ENCODE assay signal across 24 cellular contexts in genomic region chr21:41758550-41758949, GRCh38. TPM values are rescaled to one million over a fixed set of nuclear protein-coding genes. Genes with fewer than 3 reads are reported as not detected.
DNase-seq lines count a peak whose midpoint lies in the region; ATAC-seq and TF ChIP-seq lines count a peak whose summit lies in the region.
"Had no signal": no experiment of that assay in that cellular context is flagged by ENCODE, and none has a peak within 500 bp of the region (broad histone marks: within the 10 kb centered on the region; RNA-seq: fewer than 3 reads in every experiment).

No MANE protein-coding gene starts in this region.

- H3K27me3 ChIP-seq in GM23248 (replicated peaks; ENCODE audit: insufficient read depth) = no peaks in the 10 kb centered on the region
- no peaks in the 10 kb centered on the region for H3K27me3 ChIP-seq in PC-9 (ENCODE audit: insufficient read depth, low read depth)
- no peaks in the 10 kb centered on the region for H3K27me3 ChIP-seq in mammary epithelial cell (ENCODE audit: insufficient read depth, low read length)

- H4K20me1 ChIP-seq in GM23248 (ENCODE audit: insufficient read depth) (no peaks in the 10 kb centered on the region), PC-9 (ENCODE audit: insufficient read depth) (peaks cover 82% of the 10 kb centered on the region), mammary epithelial cell (ENCODE audit: insufficient read depth, low read length) (peaks cover 17% of the 10 kb centered on the region)

- H3K4me3 ChIP-seq in GM23248 (no peak overlapping the region), PC-9 (peak overlapping the region; percentile 100; the same call in 1 of the 2 replicates), mammary epithelial cell (replicated peaks in 1 of 3; ENCODE audit: insufficient read depth in 1 of 3, low read depth in 2 of 3, low read length in 3 of 3) (no peak overlapping the region)
- H3K4me3 ChIP-seq: coronary artery, lower lobe of right lung, transverse colon had no signal

- ATAC-seq in stimulated activated effector memory CD8-positive, alpha-beta T cell treated with anti-CD3 and anti-CD28 coated beads, Interleukin-12 subunit alpha, Interleukin-12 subunit beta, amount 100 ng/mL, for 72 hours = no peak
- no peak for ATAC-seq in HG02588 (IDR thresholded peaks at IDR 0.05; ENCODE audit: unreplicated experiment)
- ATAC-seq: activated T-cell treated with anti-CD3 and anti-CD28 coated beads, Interleukin-2, amount 50 U/mL, for 4 hours; lower lobe of right lung; sciatic nerve had no signal

- CTCF ChIA-PET in PC-9 (lab: Charles Lee) = no interaction called here
- CTCF ChIA-PET in mammary epithelial cell (lab: Charles Lee; ENCODE audit: low non-redundant PET) = no interaction called here

- WGBS in GM23248 (ENCODE audit: low coverage in 1 of 2, low lambda C conversion rate in 2 of 2, missing lambda C conversion rate in 2 of 2), 2 experiments = 81 to 84% methylated on average over 5 of the region's 5 CpGs
- WGBS in mammary epithelial cell (ENCODE audit: low coverage, missing lambda C conversion rate) = 46% methylated on average over 5 of the region's 5 CpGs

- H3K27ac ChIP-seq in GM23248 (no peak overlapping the region), PC-9 (peak overlapping the region; percentile 99), mammary epithelial cell (ENCODE audit: insufficient read depth, low read depth, low read length) (no peak overlapping the region)
- H3K27ac ChIP-seq: coronary artery, lower lobe of right lung, transverse colon had no signal

- H3K36me3 Mint-ChIP-seq in stimulated activated effector memory CD8-positive, alpha-beta T cell treated with anti-CD3 and anti-CD28 coated beads, Interleukin-12 subunit alpha, Interleukin-12 subunit beta, amount 100 ng/mL, for 72 hours = no peaks in the 10 kb centered on the region
- H3K36me3 Mint-ChIP-seq: activated naive CD4-positive, alpha-beta T cell treated with anti-CD3 and anti-CD28 coated beads, Interleukin-2, amount 10 ng/mL, durations not matched to agents 7 days and 5 days had no signal

- POLR2A ChIA-PET in PC-9 (lab: Charles Lee; ENCODE audit: unreplicated experiment) = interaction anchor here (0.6 to 0.7 kb wide), 2 partner anchors 28 to 80 kb away, joined by 3 read pairs; no protein-coding TSS in a partner anchor

- H3K9me3 ChIP-seq in GM23248 (ENCODE audit: low read depth) (no peaks in the 10 kb centered on the region), PC-9 (ENCODE audit: insufficient read depth, low read depth) (no peaks in the 10 kb centered on the region), mammary epithelial cell (replicated peaks; ENCODE audit: insufficient read depth, low read length) (no peaks in the 10 kb centered on the region)
- H3K9me3 ChIP-seq: lower lobe of right lung, transverse colon had no signal

- BruUV-seq in PC-9 (replicated peaks; lab: Mats Ljungman, UMichigan) = no TSS peak
- no TSS peak for BruUV-seq in mammary epithelial cell (replicated peaks; lab: Mats Ljungman, UMichigan)

- H3K79me2 ChIP-seq in GM23248 (ENCODE audit: insufficient read depth) (no peaks in the 10 kb centered on the region), PC-9 (ENCODE audit: low read depth) (peaks cover 99% of the 10 kb centered on the region), mammary epithelial cell (ENCODE audit: insufficient read depth, low read length) (peaks cover 98% of the 10 kb centered on the region)

- H3K9ac ChIP-seq in GM23248 = no peak overlapping the region
- H3K9ac ChIP-seq in mammary epithelial cell (ENCODE audit: insufficient read depth, low read length) = no peak overlapping the region

- intact Hi-C loops in PC-9 (cut with micrococcal nuclease; ENCODE audit: unreplicated experiment) (loop anchor here (2.0 kb wide), 2 partner anchors 32 to 124 kb away; no protein-coding TSS in a partner anchor), mammary epithelial cell (cut with micrococcal nuclease) (no loop called here)

- H2AFZ ChIP-seq in GM23248 (no peak overlapping the region), PC-9 (no peak overlapping the region), mammary epithelial cell (ENCODE audit: low read depth, low read length) (no peak overlapping the region)

- H3K4me2 ChIP-seq in GM23248 (ENCODE audit: unreplicated experiment) (no peak overlapping the region), PC-9 (peak overlapping the region; percentile 96), mammary epithelial cell (ENCODE audit: insufficient read depth, low read depth, low read length) (no peak overlapping the region)

- in situ Hi-C loops in GM23248 (cut with MboI) = no loop called here
- in situ Hi-C loops in mammary epithelial cell (cut with MboI; ENCODE audit: low sequenced_read_pairs in 2 of 2) = no loop called here

- H3K27ac Mint-ChIP-seq in stimulated activated effector memory CD8-positive, alpha-beta T cell treated with anti-CD3 and anti-CD28 coated beads, Interleukin-12 subunit alpha, Interleukin-12 subunit beta, amount 100 ng/mL, for 72 hours = no peak overlapping the region
- H3K27ac Mint-ChIP-seq: activated naive CD4-positive, alpha-beta T cell treated with anti-CD3 and anti-CD28 coated beads, Interleukin-2, amount 10 ng/mL, durations not matched to agents 7 days and 5 days; CD4-positive, alpha-beta T cell; T-helper 1 cell treated with Interleukin-12 subunit alpha and Interleukin-12 subunit beta and Interleukin-4 antibody, amounts not matched to agents 30 μg/mL and 1 μg/mL, for 36 hours had no signal

- TF ChIP-seq CTCF in PC-9 (conservative IDR thresholded peaks at IDR 0.05) = no peak
- TF ChIP-seq CTCF in mammary epithelial cell (conservative IDR thresholded peaks at IDR 0.05 in 1 of 2, IDR thresholded peaks at IDR 0.05 in 1 of 2; ENCODE audit: extremely low read depth in 1 of 2, insufficient read depth in 1 of 2, low read depth in 1 of 2, low read length in 2 of 2) = no peak

- H3K36me3 ChIP-seq in GM23248 (ENCODE audit: low read depth) = no peaks in the 10 kb centered on the region
- H3K36me3 ChIP-seq in PC-9 (ENCODE audit: low read depth) = peaks cover 54% of the 10 kb centered on the region
- H3K36me3 ChIP-seq in mammary epithelial cell (ENCODE audit: insufficient read depth, low read length) = peaks cover 13% of the 10 kb centered on the region
- H3K36me3 ChIP-seq: transverse colon had no signal

- dilution Hi-C loops in mammary epithelial cell (cut with HindIII; ENCODE audit: low sequenced_read_pairs) = no loop called here

- H3F3A ChIP-seq in GM23248 (ENCODE audit: insufficient read depth) (no peaks in the 10 kb centered on the region), PC-9 (ENCODE audit: insufficient read depth, low read depth) (peaks cover 94% of the 10 kb centered on the region)

- H3K4me1 Mint-ChIP-seq in stimulated activated effector memory CD8-positive, alpha-beta T cell treated with anti-CD3 and anti-CD28 coated beads, Interleukin-12 subunit alpha, Interleukin-12 subunit beta, amount 100 ng/mL, for 72 hours = peaks cover 8% of the 10 kb centered on the region

- DNase-seq in GM23248 = peak; percentile 25
- peak; percentile 74 to 94 for DNase-seq in PC-9
- peak; percentile 61 for DNase-seq in mammary epithelial cell
- DNase-seq in renal cortical epithelial cell (ENCODE audit: low read depth) = peak; percentile 71
- DNase-seq in stimulated activated effector memory CD8-positive, alpha-beta T cell treated with anti-CD3 and anti-CD28 coated beads, Interleukin-12 subunit alpha, Interleukin-12 subunit beta, amount 100 ng/mL, for 72 hours (ENCODE audit: low spot score in 2 of 2) = no peak
- no peak for DNase-seq in AG08396 (ENCODE audit: low spot score)
- DNase-seq in DMS79 (lab: John Stamatoyannopoulos, UW) = no peak
- DNase-seq: activated CD4-positive, alpha-beta T cell treated with anti-CD3 and anti-CD28 coated beads for 4 hours; activated naive CD4-positive, alpha-beta T cell treated with anti-CD3 and anti-CD28 coated beads, Interleukin-2, amount 10 ng/mL, durations not matched to agents 7 days and 5 days; activated T-cell treated with anti-CD3 and anti-CD28 coated beads, Interleukin-2, amount 50 U/mL, for 4 hours; amniotic stem cell; CD4-positive, alpha-beta T cell; GF-D8; H7; islet precursor cell; lower lobe of right lung; NCI-H2081 treated with DMSO at 0.1 percent for 48 hours; OCI-M1; transverse colon had no signal

- no peaks in the 10 kb centered on the region for H3K9me3 Mint-ChIP-seq in stimulated activated effector memory CD8-positive, alpha-beta T cell treated with anti-CD3 and anti-CD28 coated beads, Interleukin-12 subunit alpha, Interleukin-12 subunit beta, amount 100 ng/mL, for 72 hours
- H3K9me3 Mint-ChIP-seq: activated naive CD4-positive, alpha-beta T cell treated with anti-CD3 and anti-CD28 coated beads, Interleukin-2, amount 10 ng/mL, durations not matched to agents 7 days and 5 days; activated T-cell treated with anti-CD3 and anti-CD28 coated beads, Interleukin-2, amount 50 U/mL, for 4 hours; CD4-positive, alpha-beta T cell; neural crest cell; T-helper 1 cell treated with Interleukin-12 subunit alpha and Interleukin-12 subunit beta and Interleukin-4 antibody, amounts not matched to agents 30 μg/mL and 1 μg/mL, for 36 hours had no signal

- H3K4me3 Mint-ChIP-seq in stimulated activated effector memory CD8-positive, alpha-beta T cell treated with anti-CD3 and anti-CD28 coated beads, Interleukin-12 subunit alpha, Interleukin-12 subunit beta, amount 100 ng/mL, for 72 hours = no peak overlapping the region
- H3K4me3 Mint-ChIP-seq: activated naive CD4-positive, alpha-beta T cell treated with anti-CD3 and anti-CD28 coated beads, Interleukin-2, amount 10 ng/mL, durations not matched to agents 7 days and 5 days; activated T-cell treated with anti-CD3 and anti-CD28 coated beads, Interleukin-2, amount 50 U/mL, for 4 hours; CD4-positive, alpha-beta T cell; neural crest cell; T-helper 1 cell treated with Interleukin-12 subunit alpha and Interleukin-12 subunit beta and Interleukin-4 antibody, amounts not matched to agents 30 μg/mL and 1 μg/mL, for 36 hours had no signal

- no peaks in the 10 kb centered on the region for H3K4me1 ChIP-seq in GM23248 (ENCODE audit: insufficient read depth)
- peaks cover 74% of the 10 kb centered on the region for H3K4me1 ChIP-seq in PC-9 (replicated peaks; ENCODE audit: insufficient read depth)
- H3K4me1 ChIP-seq in mammary epithelial cell (ENCODE audit: insufficient read depth, low read length) = peaks cover 87% of the 10 kb centered on the region

- H3K9me2 ChIP-seq in GM23248 (ENCODE audit: insufficient read depth) (no peaks in the 10 kb centered on the region), PC-9 (ENCODE audit: insufficient read depth) (no peaks in the 10 kb centered on the region)

RNA-seq across cellular contexts. Expression of gene RIPK4, which starts 8.3 kb away (rescaled TPM):
- 0.54 and 1.0 TPM in 2 replicates for total RNA-seq in GM23248 (2014; rRNA removed; shearing (Covaris generic))
- polyA plus RNA-seq in GM23248 (2016; fragmentation: Nextera tagmentation; extraction: Ambion mirVana) (0.43 and 0.46 TPM in 2 replicates), mammary epithelial cell (21.0 TPM)
- total RNA-seq in PC-9 (2021) (30.1 and 39.3 TPM in 2 replicates), mammary epithelial cell (10 to 100 TPM; 50.1 to 83.9 TPM), renal cortical epithelial cell (30.6 and 65.1 TPM in 2 replicates)
- 36.0 TPM for polyA minus RNA-seq in mammary epithelial cell
- total RNA-seq: neural crest cell had no signal

Comparison
In these comparisons a context has a peak if more than half of its experiments do, and no peak if none do; other contexts are left out.
1. DNase-seq: peak in GM23248 (single experiment), PC-9 (2 of 2), mammary epithelial cell (single experiment) and renal cortical epithelial cell (single experiment); none in stimulated activated effector memory CD8-positive, alpha-beta T cell treated with anti-CD3 and anti-CD28 coated beads, Interleukin-12 subunit alpha, Interleukin-12 subunit beta, amount 100 ng/mL, for 72 hours (0 of 2), AG08396 (single experiment) and DMS79 (single experiment).
2. RNA of gene RIPK4, which starts 8.3 kb away (total RNA-seq): 50.1 to 83.9 TPM in mammary epithelial cell, 30.6 to 65.1 TPM in renal cortical epithelial cell and 30.1 to 39.3 TPM in PC-9; 0.54 to 1.0 TPM in GM23248; every median in the first group is over 10 times any median in the second.